ENCODE assay signal across 9 cellular contexts in genomic region chr3:174397848-174398247, GRCh38.
DNase-seq lines count a peak whose midpoint lies in the region; ATAC-seq and TF ChIP-seq lines count a peak whose summit lies in the region.
"Had no signal": no experiment of that assay in that cellular context is flagged by ENCODE, and none has a peak within 500 bp of the region (broad histone marks: within the 10 kb centered on the region; RNA-seq: fewer than 3 reads in every experiment).

No MANE protein-coding gene starts in this region.

- H3F3A ChIP-seq in GM23338 (replicated peaks; ENCODE audit: low read depth) = no peaks in the 10 kb centered on the region

- TF ChIP-seq CTCF in GM23338 (conservative IDR thresholded peaks at IDR 0.05; ENCODE audit: low read depth in 2 of 2) = peak in 1 of 2 experiments; percentile 60
- TF ChIP-seq CTCF in endothelial cell (IDR thresholded peaks at IDR 0.05; ENCODE audit: unreplicated experiment) = peak; percentile 16
- peak; percentile 62 for TF ChIP-seq CTCF in psoas muscle (IDR thresholded peaks at IDR 0.05)
- no peak for TF ChIP-seq CTCF in natural killer cell (IDR thresholded peaks at IDR 0.05)

- no peaks in the 10 kb centered on the region for H3K79me2 ChIP-seq in GM23338 (replicated peaks; ENCODE audit: insufficient read depth)

- H3K27ac ChIP-seq in GM23338 (ENCODE audit: low read depth) (no peak overlapping the region), psoas muscle (no peak overlapping the region)

- intact Hi-C loops in psoas muscle (cut with DNase I) = no loop called here
- intact Hi-C loops in posterior vena cava (cut with DNase I) = no loop called here
- intact Hi-C loops in natural killer cell (cut with micrococcal nuclease) = no loop called here

- no peak for ATAC-seq in GM23338
- ATAC-seq in psoas muscle = no peak
- ATAC-seq in natural killer cell = no peak
- ATAC-seq in GM18517 (IDR thresholded peaks at IDR 0.05; ENCODE audit: unreplicated experiment) = no peak
- ATAC-seq: naive thymus-derived CD4-positive, alpha-beta T cell had no signal

- H3K9me3 Mint-ChIP-seq in GM23338 = peaks cover 5% of the 10 kb centered on the region; the same call in 2 of the 3 replicates
- H3K9me3 Mint-ChIP-seq in endothelial cell (ENCODE audit: unreplicated experiment) = no peaks in the 10 kb centered on the region
- H3K9me3 Mint-ChIP-seq in natural killer cell = peaks cover 3 to 8% of the 10 kb centered on the region in 2 donors

- peaks cover 38% of the 10 kb centered on the region for H3K36me3 Mint-ChIP-seq in GM23338 (ENCODE audit: low read depth)
- no peaks in the 10 kb centered on the region for H3K36me3 Mint-ChIP-seq in endothelial cell (ENCODE audit: low read depth, unreplicated experiment)
- no peaks in the 10 kb centered on the region for H3K36me3 Mint-ChIP-seq in natural killer cell
- H3K36me3 Mint-ChIP-seq: naive thymus-derived CD4-positive, alpha-beta T cell had no signal

- no peaks in the 10 kb centered on the region for H3K4me1 ChIP-seq in GM23338 (ENCODE audit: insufficient read depth)
- H3K4me1 ChIP-seq in psoas muscle = no peaks in the 10 kb centered on the region

- H3K4me1 Mint-ChIP-seq in GM23338 (0 out of 3 replicates have a peak, but pooled peaks cover 1% of the 10 kb centered on the region), endothelial cell (ENCODE audit: unreplicated experiment) (no peaks in the 10 kb centered on the region), natural killer cell (no peaks in the 10 kb centered on the region)
- H3K4me1 Mint-ChIP-seq: naive thymus-derived CD4-positive, alpha-beta T cell had no signal

- H3K9me3 ChIP-seq in psoas muscle = no peaks in the 10 kb centered on the region

- DNase-seq in GM23338 (ENCODE audit: low spot score) = peak; percentile 54
- peak; percentile 32 to 57 for DNase-seq in NOMO-1 (lab: John Stamatoyannopoulos, UW; ENCODE audit: unreplicated experiment in 2 of 2)
- no peak for DNase-seq in endothelial cell (ENCODE audit: low spot score)
- DNase-seq in psoas muscle = no peak
- no peak for DNase-seq in posterior vena cava (ENCODE audit: low spot score)
- DNase-seq in natural killer cell = no peak
- no peak for DNase-seq in activated CD4-positive, CD25-positive, alpha-beta regulatory T cell treated with anti-CD3 and anti-CD28 coated beads, Interleukin-2, amount 50 U/mL, for 72 hours

- no peaks in the 10 kb centered on the region for H4K20me1 ChIP-seq in GM23338 (replicated peaks; ENCODE audit: insufficient read depth)

- no peak overlapping the region for H3K4me3 Mint-ChIP-seq in GM23338
- no peak overlapping the region for H3K4me3 Mint-ChIP-seq in endothelial cell (ENCODE audit: unreplicated experiment)
- no peak overlapping the region for H3K4me3 Mint-ChIP-seq in natural killer cell
- H3K4me3 Mint-ChIP-seq: naive thymus-derived CD4-positive, alpha-beta T cell had no signal

- no peaks in the 10 kb centered on the region for H3K9me2 ChIP-seq in GM23338 (ENCODE audit: insufficient read depth)

- no peak overlapping the region for H3K4me2 ChIP-seq in GM23338

- H3K27ac Mint-ChIP-seq in GM23338 (no peak overlapping the region), endothelial cell (ENCODE audit: unreplicated experiment) (no peak overlapping the region), natural killer cell (no peak overlapping the region)
- H3K27ac Mint-ChIP-seq: naive thymus-derived CD4-positive, alpha-beta T cell had no signal

- no peaks in the 10 kb centered on the region for H3K27me3 ChIP-seq in GM23338 (ENCODE audit: insufficient read depth)
- no peaks in the 10 kb centered on the region for H3K27me3 ChIP-seq in psoas muscle (ENCODE audit: insufficient read depth in 3 of 3, low read length in 2 of 3)

- H3K4me3 ChIP-seq in GM23338 = no peak overlapping the region
- H3K4me3 ChIP-seq in psoas muscle = no peak overlapping the region

- H3K27me3 Mint-ChIP-seq in GM23338 (ENCODE audit: insufficient read depth, low read depth, poor library complexity) (no peaks in the 10 kb centered on the region), endothelial cell (ENCODE audit: unreplicated experiment) (no peaks in the 10 kb centered on the region), natural killer cell (ENCODE audit: low read depth in 2 of 2) (no peaks in the 10 kb centered on the region)
- H3K27me3 Mint-ChIP-seq: naive thymus-derived CD4-positive, alpha-beta T cell had no signal

- no peak overlapping the region for H2AFZ ChIP-seq in GM23338

- H3K36me3 ChIP-seq in GM23338 (ENCODE audit: insufficient read depth) = no peaks in the 10 kb centered on the region
- H3K36me3 ChIP-seq in psoas muscle (ENCODE audit: insufficient read depth in 1 of 2, low read depth in 1 of 2) = no peaks in the 10 kb centered on the region

TF ChIP-seq in GM23338, 12 proteins besides CTCF, POLR2A, EP300 and RAD21 (continues in another document):
- no peak for TF ChIP-seq EZH2 (IDR thresholded peaks at IDR 0.05; ENCODE audit: low read depth, unreplicated experiment)
- TF ChIP-seq STAT1 (IDR thresholded peaks at IDR 0.05; ENCODE audit: unreplicated experiment) = no peak
- TF ChIP-seq ZNF462 (CRISPR knock-in tag; IDR thresholded peaks at IDR 0.05) = no peak
- TF ChIP-seq CREB1 (CRISPR knock-in tag; IDR thresholded peaks at IDR 0.05; ENCODE audit: low read depth) = no peak
- TF ChIP-seq ZNF331 (CRISPR knock-in tag; IDR thresholded peaks at IDR 0.05; ENCODE audit: low read depth) = no peak
- no peak for TF ChIP-seq NANOG (IDR thresholded peaks at IDR 0.05; ENCODE audit: borderline replicate concordance)
- no peak for TF ChIP-seq ETS1 (IDR thresholded peaks at IDR 0.05)
- no peak for TF ChIP-seq ZNF114 (CRISPR knock-in tag; IDR thresholded peaks at IDR 0.05)
- TF ChIP-seq POLR2AphosphoS5 (IDR thresholded peaks at IDR 0.05; ENCODE audit: low read depth) = no peak
- no peak for TF ChIP-seq JUNB (IDR thresholded peaks at IDR 0.05; ENCODE audit: unreplicated experiment)

Comparison
In these comparisons a context has a peak if more than half of its experiments do, and no peak if none do; other contexts are left out.
1. DNase-seq: peak in GM23338 (single experiment) and NOMO-1 (2 of 2); none in endothelial cell (single experiment), psoas muscle (0 of 2), posterior vena cava (single experiment), natural killer cell (single experiment) and activated CD4-positive, CD25-positive, alpha-beta regulatory T cell treated with anti-CD3 and anti-CD28 coated beads, Interleukin-2, amount 50 U/mL, for 72 hours (single experiment).